In genomic region chr17:13334374-13334773, GRCh38 we compare ENCODE assay signal across 1 cellular context.
TF ChIP-seq lines count a peak whose summit lies in the region.

No MANE protein-coding gene starts in this region.

TF ChIP-seq in K562, 482 proteins besides CTCF, POLR2A, EP300 and RAD21 (continued from another document and continues in another):
- TF ChIP-seq ZNF639 (CRISPR knock-in tag; conservative IDR thresholded peaks at IDR 0.05 in 1 of 2, IDR thresholded peaks at IDR 0.05 in 1 of 2) (no peak), MYNN (IDR thresholded peaks at IDR 0.05) (no peak), MYNN (CRISPR knock-in tag; IDR thresholded peaks at IDR 0.05) (no peak), ZBTB49 (CRISPR knock-in tag; IDR thresholded peaks at IDR 0.05; ENCODE audit: borderline replicate concordance) (no peak), SRF (CRISPR knock-in tag; IDR thresholded peaks at IDR 0.05) (no peak), CXXC5 (CRISPR knock-in tag; IDR thresholded peaks at IDR 0.05) (no peak), PRDM10 (IDR thresholded peaks at IDR 0.05; ENCODE audit: partially characterized antibody) (no peak), ZNF280A (IDR thresholded peaks at IDR 0.05; ENCODE audit: low read depth, partially characterized antibody) (no peak), SIX5 (IDR thresholded peaks at IDR 0.05; ENCODE audit: borderline replicate concordance in 1 of 2, insufficient read depth in 1 of 2, low read depth in 1 of 2, low read length in 2 of 2) (no peak), ZNF644 (tag; IDR thresholded peaks at IDR 0.05; ENCODE audit: low read depth) (no peak), NR2C2 (CRISPR knock-in tag; IDR thresholded peaks at IDR 0.05) (no peak), NR2C2 (tag; IDR thresholded peaks at IDR 0.05) (no peak), ETS1 (conservative IDR thresholded peaks at IDR 0.05; ENCODE audit: control insufficient read depth, low read depth, low read length) (no peak), XRCC3 (IDR thresholded peaks at IDR 0.05) (no peak), CREB3 (tag; conservative IDR thresholded peaks at IDR 0.05; ENCODE audit: low read depth) (no peak), FOXK2 (conservative IDR thresholded peaks at IDR 0.05 in 1 of 2, IDR thresholded peaks at IDR 0.05 in 1 of 2; ENCODE audit: low read depth in 2 of 2) (no peak), MXD1 (CRISPR knock-in tag; IDR thresholded peaks at IDR 0.05; ENCODE audit: borderline replicate concordance, poor library complexity, severe bottlenecking) (no peak), SMAD3 (CRISPR knock-in tag; conservative IDR thresholded peaks at IDR 0.05) (no peak), ARID3A (IDR thresholded peaks at IDR 0.05; ENCODE audit: borderline replicate concordance, low read depth, low read length) (no peak), ZNF146 (CRISPR knock-in tag; IDR thresholded peaks at IDR 0.05; ENCODE audit: unreplicated experiment) (no peak), ZNF785 (CRISPR knock-in tag; IDR thresholded peaks at IDR 0.05) (no peak), CBFA2T3 (IDR thresholded peaks at IDR 0.05) (peak; percentile 80), ZNF436 (CRISPR knock-in tag; IDR thresholded peaks at IDR 0.05) (no peak), IRF2 (CRISPR knock-in tag; IDR thresholded peaks at IDR 0.05) (no peak), RREB1 (CRISPR knock-in tag; IDR thresholded peaks at IDR 0.05) (no peak), ZBTB9 (CRISPR knock-in tag; IDR thresholded peaks at IDR 0.05) (no peak), NFE2L1 (tag; IDR thresholded peaks at IDR 0.05; ENCODE audit: borderline replicate concordance, low read depth) (no peak), RNF219 (CRISPR knock-in tag; IDR thresholded peaks at IDR 0.05) (no peak)
